Comparison of ENCODE assay signal across 16 cellular contexts in genomic region chr21:25513810-25514209, GRCh38.
"Had no signal": no experiment of that assay in that cellular context is flagged by ENCODE, and none has a peak within 500 bp of the region (broad histone marks: within the 10 kb centered on the region; RNA-seq: fewer than 3 reads in every experiment).

No MANE protein-coding gene starts in this region.

- H3K9me3 Mint-ChIP-seq: activated naive CD8-positive, alpha-beta T cell treated with anti-CD3 and anti-CD28 coated beads, Interleukin-2, amount 10 ng/mL, durations not matched to agents 7 days and 5 days; central memory CD8-positive, alpha-beta T cell; naive B cell had no signal

- H3K27ac Mint-ChIP-seq: activated naive CD8-positive, alpha-beta T cell treated with anti-CD3 and anti-CD28 coated beads, Interleukin-2, amount 10 ng/mL, durations not matched to agents 7 days and 5 days had no signal

- H3K36me3 Mint-ChIP-seq: naive B cell had no signal

- ATAC-seq: activated CD4-positive, CD25-positive, alpha-beta regulatory T cell treated with anti-CD3 and anti-CD28 coated beads, Interleukin-2, amount 50 U/mL, for 24 hours; esophagus mucosa; left lung; pancreas had no signal

- H3K27me3 Mint-ChIP-seq: activated naive CD8-positive, alpha-beta T cell treated with anti-CD3 and anti-CD28 coated beads, Interleukin-2, amount 10 ng/mL, durations not matched to agents 7 days and 5 days; naive B cell had no signal

- DNase-seq: activated naive CD8-positive, alpha-beta T cell treated with anti-CD3 and anti-CD28 coated beads, Interleukin-2, amount 10 ng/mL, durations not matched to agents 7 days and 5 days; anterior cingulate cortex; brain microvascular endothelial cell; left lung; mammary epithelial cell; naive B cell; pancreas; SHP77; sigmoid colon; SK-N-SH; T-helper 1 cell; T1000; trophoblast cell had no signal

- H3K4me1 Mint-ChIP-seq: central memory CD8-positive, alpha-beta T cell had no signal

- H3K4me3 Mint-ChIP-seq: activated naive CD8-positive, alpha-beta T cell treated with anti-CD3 and anti-CD28 coated beads, Interleukin-2, amount 10 ng/mL, durations not matched to agents 7 days and 5 days; central memory CD8-positive, alpha-beta T cell; naive B cell had no signal
